In the genomic region with DNA sequence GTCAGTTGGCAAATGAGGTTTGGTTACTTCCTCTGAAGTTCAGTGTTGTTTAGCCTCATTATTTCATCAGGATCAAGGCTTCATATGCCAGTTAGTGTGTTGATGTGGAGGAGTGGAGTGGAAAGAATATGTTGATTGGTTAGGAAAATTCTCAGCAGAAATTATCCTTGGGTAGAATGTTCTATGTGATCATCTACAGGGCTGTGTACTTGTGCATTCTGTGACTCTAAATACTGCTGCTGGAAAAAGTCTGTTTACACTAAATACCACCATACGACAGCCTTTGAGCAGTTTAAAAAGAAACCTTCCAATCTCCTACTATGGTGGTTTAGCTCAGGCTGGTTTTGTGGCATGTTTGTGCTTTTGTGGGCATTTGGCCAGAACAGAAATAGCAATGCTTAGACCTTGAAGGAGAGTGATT, we compare ENCODE assay signal across 8 cellular contexts. TPM values are rescaled to one million over a fixed set of nuclear protein-coding genes. Genes with fewer than 3 reads are reported as not detected.
A peak's percentile ranks its signal among the peaks of the same experiment; 100 is the strongest.
DNase-seq lines count a peak whose midpoint lies in the region; ATAC-seq, FAIRE-seq and TF ChIP-seq lines count a peak whose summit lies in the region.

No MANE protein-coding gene starts in this region.

- CTCF ChIA-PET in PC-9 (lab: Charles Lee) = interaction anchor here (0.5 to 0.6 kb wide), 2 partner anchors 10 to 806 kb away, joined by 4 to 5 read pairs; no protein-coding TSS in a partner anchor

- no peaks in the 10 kb centered on the region for H3K27me3 ChIP-seq in PC-9 (ENCODE audit: insufficient read depth, low read depth)

- H4K20me1 ChIP-seq in PC-9 (ENCODE audit: insufficient read depth) = peaks cover 55% of the 10 kb centered on the region

- H3F3A ChIP-seq in PC-9 (ENCODE audit: insufficient read depth, low read depth) = peaks cover 45% of the 10 kb centered on the region

- no TSS peak for BruUV-seq in PC-9 (replicated peaks; lab: Mats Ljungman, UMichigan)

- no peaks in the 10 kb centered on the region for H3K27me3 Mint-ChIP-seq in effector memory CD8-positive, alpha-beta T cell
- no peaks in the 10 kb centered on the region for H3K27me3 Mint-ChIP-seq in progenitor cell of endocrine pancreas

- peak overlapping the region; percentile 94 for H3K27ac ChIP-seq in PC-9

- H3K4me3 Mint-ChIP-seq in effector memory CD8-positive, alpha-beta T cell = peak overlapping the region in 1 of 2 donors; percentile 42
- peak overlapping the region; percentile 4 for H3K4me3 Mint-ChIP-seq in progenitor cell of endocrine pancreas (ENCODE audit: low read depth)

- TF ChIP-seq POLR2A in GM12892 (IDR thresholded peaks at IDR 0.05; ENCODE audit: low read depth, low read length) = no peak

- peaks cover 20% of the 10 kb centered on the region; the same call in 1 of the 2 replicates for H3K36me3 ChIP-seq in PC-9 (ENCODE audit: low read depth)

- peak overlapping the region; percentile 22; the same call in 1 of the 2 replicates for H3K4me3 ChIP-seq in PC-9

- peak overlapping the region; percentile 74 for H3K4me2 ChIP-seq in PC-9

- peak; percentile 30 for FAIRE-seq in GM12892 (lab: Jason Lieb, UNC)

- TF ChIP-seq CTCF in PC-9 (conservative IDR thresholded peaks at IDR 0.05) = no peak
- TF ChIP-seq CTCF in progenitor cell of endocrine pancreas (IDR thresholded peaks at IDR 0.05; ENCODE audit: unreplicated experiment) = no peak

- DNase-seq in GM12892 (ENCODE audit: insufficient read length) = no peak
- DNase-seq in PC-9 = no peak
- no peak for DNase-seq in effector memory CD8-positive, alpha-beta T cell
- no peak for DNase-seq in progenitor cell of endocrine pancreas (ENCODE audit: low spot score, unreplicated experiment)
- DNase-seq in inferior parietal cortex (ENCODE audit: extremely low spot score) = no peak
- DNase-seq in NCI-H1048 (lab: John Stamatoyannopoulos, UW) = no peak
- DNase-seq in NCI-H2171 treated with DMSO at 0.1 percent for 48 hours (lab: John Stamatoyannopoulos, UW) = no peak

- no peak overlapping the region for H2AFZ ChIP-seq in PC-9

- H3K36me3 Mint-ChIP-seq in effector memory CD8-positive, alpha-beta T cell (ENCODE audit: insufficient read depth) = peaks cover 3% of the 10 kb centered on the region
- H3K36me3 Mint-ChIP-seq in progenitor cell of endocrine pancreas (ENCODE audit: insufficient read depth) = peaks cover 7% of the 10 kb centered on the region

- H3K9me3 ChIP-seq in PC-9 (ENCODE audit: insufficient read depth, low read depth) = no peaks in the 10 kb centered on the region

- H3K79me2 ChIP-seq in PC-9 (ENCODE audit: low read depth) = peaks cover 97% of the 10 kb centered on the region

- POLR2A ChIA-PET in PC-9 (lab: Charles Lee; ENCODE audit: unreplicated experiment) = interaction anchor here (0.6 kb wide), 1 partner anchor 24 kb away, joined by 3 read pairs; no protein-coding TSS in a partner anchor

- H3K27ac Mint-ChIP-seq in effector memory CD8-positive, alpha-beta T cell = peak overlapping the region in 1 of 2 donors; percentile 18
- H3K27ac Mint-ChIP-seq in progenitor cell of endocrine pancreas = peak overlapping the region; percentile 79

- no peaks in the 10 kb centered on the region for H3K9me2 ChIP-seq in PC-9 (ENCODE audit: insufficient read depth)

- H3K4me1 ChIP-seq in PC-9 (replicated peaks; ENCODE audit: insufficient read depth) = peaks cover 56% of the 10 kb centered on the region

- peak; percentile 35 for ATAC-seq in effector memory CD8-positive, alpha-beta T cell (replicated peaks)
- no peak for ATAC-seq in HG03457 (IDR thresholded peaks at IDR 0.05; ENCODE audit: unreplicated experiment)

- H3K9me3 Mint-ChIP-seq in effector memory CD8-positive, alpha-beta T cell = no peaks in the 10 kb centered on the region
- H3K9me3 Mint-ChIP-seq in progenitor cell of endocrine pancreas (ENCODE audit: low read depth) = no peaks in the 10 kb centered on the region

- intact Hi-C loops in PC-9 (cut with micrococcal nuclease; ENCODE audit: unreplicated experiment) = loop anchor here (5.0 kb wide), 1 partner anchor 39 kb away; no protein-coding TSS in a partner anchor

- peaks cover 42 to 69% of the 10 kb centered on the region in 2 donors for H3K4me1 Mint-ChIP-seq in effector memory CD8-positive, alpha-beta T cell (ENCODE audit: low read depth in 2 of 2)
- H3K4me1 Mint-ChIP-seq in progenitor cell of endocrine pancreas (ENCODE audit: low read depth) = peaks cover 44% of the 10 kb centered on the region

RNA-seq across cellular contexts. Expression of gene CAB39, which starts 25.8 kb away (rescaled TPM):
- 68.8 TPM for polyA plus RNA-seq in GM12892 (2012; ENCODE audit: missing spikeins)
- total RNA-seq in PC-9 (2021) = 70.9 and 86.1 TPM in 2 replicates
- total RNA-seq in progenitor cell of endocrine pancreas = 44.1 and 49.0 TPM in 2 replicates
